1 cellular context compared by ENCODE assay signal in genomic region chr20:56506103-56506502, GRCh38.
TF ChIP-seq lines count a peak whose summit lies in the region.

No MANE protein-coding gene starts in this region.

TF ChIP-seq in IMR-90, 13 proteins besides CTCF, POLR2A, EP300 and RAD21:
- TF ChIP-seq SMC3 (IDR thresholded peaks at IDR 0.05; ENCODE audit: low read depth, low read length) (no peak), MAFK (IDR thresholded peaks at IDR 0.05; ENCODE audit: low read depth, low read length) (no peak), CEBPB (IDR thresholded peaks at IDR 0.05; ENCODE audit: low read depth, low read length) (no peak), CHD1 (IDR thresholded peaks at IDR 0.05; ENCODE audit: low read depth, low read length) (no peak), MAZ (IDR thresholded peaks at IDR 0.05; ENCODE audit: borderline replicate concordance, low read depth, low read length) (no peak), RCOR1 (IDR thresholded peaks at IDR 0.05; ENCODE audit: insufficient replicate concordance, low read length) (no peak), MXI1 (IDR thresholded peaks at IDR 0.05; ENCODE audit: borderline replicate concordance, low read depth, low read length) (no peak), NFE2L2 (IDR thresholded peaks at IDR 0.05; ENCODE audit: low read depth, low read length) (no peak), RFX5 (IDR thresholded peaks at IDR 0.05; ENCODE audit: low read depth, low read length) (no peak), ELK1 (IDR thresholded peaks at IDR 0.05; ENCODE audit: borderline replicate concordance, low read depth, low read length) (no peak), FOS (IDR thresholded peaks at IDR 0.05; ENCODE audit: low read depth, low read length) (no peak), USF2 (IDR thresholded peaks at IDR 0.05; ENCODE audit: low read depth, low read length) (no peak), BHLHE40 (IDR thresholded peaks at IDR 0.05; ENCODE audit: low read depth, low read length) (no peak)
